In the genomic region with DNA sequence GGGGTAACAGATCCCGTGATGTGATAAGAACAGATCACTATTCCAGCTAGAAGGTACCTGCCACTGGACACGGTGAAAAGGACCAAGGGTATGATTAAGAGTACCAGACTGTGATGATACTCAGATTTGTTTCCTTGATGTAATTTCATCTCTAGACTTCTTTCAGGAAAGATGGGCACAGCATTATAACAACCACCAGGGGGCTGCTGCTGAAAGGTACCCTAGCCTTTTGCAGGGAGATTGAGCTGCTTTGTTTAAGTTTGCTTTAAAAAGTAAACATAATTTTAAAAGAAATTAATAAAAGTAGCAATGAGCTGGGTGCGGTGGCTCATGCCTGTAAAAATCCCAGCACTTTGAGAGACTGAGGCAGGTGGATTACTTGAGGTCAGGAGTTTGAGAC, we compare ENCODE assay signal across 12 cellular contexts.
DNase-seq lines count a peak whose midpoint lies in the region; ATAC-seq and TF ChIP-seq lines count a peak whose summit lies in the region.
"Had no signal": no experiment of that assay in that cellular context is flagged by ENCODE, and none has a peak within 500 bp of the region (broad histone marks: within the 10 kb centered on the region; RNA-seq: fewer than 3 reads in every experiment).

No MANE protein-coding gene starts in this region.

- H3K36me3 ChIP-seq in A673 (ENCODE audit: insufficient read depth, low read length, poor library complexity, severe bottlenecking), result no peaks in the 10 kb centered on the region
- H3K36me3 ChIP-seq: SJSA1, vagina had no signal

- POLR2A ChIA-PET in A673 (lab: Charles Lee; ENCODE audit: low non-redundant PET), result no interaction called here

- H3K4me3 ChIP-seq in A673 (ENCODE audit: low read depth, low read length, poor library complexity, severe bottlenecking), result no peak overlapping the region
- H3K4me3 ChIP-seq in epithelial cell of proximal tubule (ENCODE audit: low read depth, low read length), result no peak overlapping the region
- H3K4me3 ChIP-seq in dorsolateral prefrontal cortex, result no peak overlapping the region
- H3K4me3 ChIP-seq: SJSA1, vagina had no signal

- DNase-seq in A673 (ENCODE audit: low spot score) (peak; percentile 50), GM10266 (ENCODE audit: extremely low spot score) (no peak), NCI-H2171 treated with DMSO at 0.1 percent for 48 hours (lab: John Stamatoyannopoulos, UW) (peak; percentile 2), epithelial cell of proximal tubule (ENCODE audit: low read depth) (no peak), dorsolateral prefrontal cortex (no peak), left cardiac atrium (no peak)
- DNase-seq in stimulated activated naive CD4-positive, alpha-beta T cell treated with Interleukin-2 at 50 U/mL for 16 hours (lab: John Stamatoyannopoulos, UW), result no peak
- DNase-seq: activated T-cell treated with anti-CD3 and anti-CD28 coated beads, Interleukin-2, amount 50 U/mL, for 4 hours; stimulated activated CD4-positive, alpha-beta T cell treated with anti-CD3 and anti-CD28 coated beads, Interleukin-4, amount 100 ng/mL, for 4 hours had no signal

- H3K4me1 ChIP-seq in A673 (ENCODE audit: insufficient read depth, low read length, poor library complexity, severe bottlenecking), result no peaks in the 10 kb centered on the region
- H3K4me1 ChIP-seq: SJSA1, vagina had no signal

- H3K27me3 ChIP-seq in A673 (replicated peaks; ENCODE audit: insufficient read depth, low read depth, low read length, poor library complexity) (no peaks in the 10 kb centered on the region), dorsolateral prefrontal cortex (no peaks in the 10 kb centered on the region)
- H3K27me3 ChIP-seq: SJSA1, vagina had no signal

- no TSS peak for BruUV-seq in A673 (replicated peaks; lab: Mats Ljungman, UMichigan)

- CTCF ChIA-PET in A673 (lab: Charles Lee), result interaction anchor here (1.0 kb wide), 1 partner anchor 279 kb away, joined by 3 read pairs; no protein-coding TSS in a partner anchor

- intact Hi-C loops in A673 (cut with micrococcal nuclease; ENCODE audit: unreplicated experiment), result loop anchor here (5.0 kb wide), 1 partner anchor 370 kb away; no protein-coding TSS in a partner anchor
- intact Hi-C loops in dorsolateral prefrontal cortex (cut with DNase I), result no loop called here
- intact Hi-C loops in left cardiac atrium (cut with DNase I), result no loop called here

- ATAC-seq in HG02571 (IDR thresholded peaks at IDR 0.05; ENCODE audit: unreplicated experiment) (no peak), left cardiac atrium (no peak)
- ATAC-seq: activated T-cell treated with anti-CD3 and anti-CD28 coated beads, Interleukin-2, amount 50 U/mL, for 4 hours had no signal

- H3K27ac ChIP-seq in A673 (ENCODE audit: low read depth, low read length, poor library complexity, severe bottlenecking) (no peak overlapping the region), dorsolateral prefrontal cortex (no peak overlapping the region)
- H3K27ac ChIP-seq: SJSA1, vagina had no signal

- H3K9me3 ChIP-seq in A673 (ENCODE audit: low read depth, low read length, poor library complexity, severe bottlenecking), result no peaks in the 10 kb centered on the region
- H3K9me3 ChIP-seq: vagina had no signal

- TF ChIP-seq CTCF in A673 (conservative IDR thresholded peaks at IDR 0.05; ENCODE audit: low read depth, low read length) (peak; percentile 65), GM10266 (IDR thresholded peaks at IDR 0.05; ENCODE audit: control insufficient read depth, insufficient read depth, low read depth, missing control alignments) (peak; percentile 25), epithelial cell of proximal tubule (conservative IDR thresholded peaks at IDR 0.05; ENCODE audit: low read depth, low read length) (peak; percentile 67), dorsolateral prefrontal cortex (IDR thresholded peaks at IDR 0.05 in 54 of 56, conservative IDR thresholded peaks at IDR 0.05 in 2 of 56; ENCODE audit: low read depth in 1 of 56, partially characterized antibody in 56 of 56) (peak in 6 of 56 donors; percentile 15 to 27 (median 20))

Comparison
In these comparisons a context has a peak if more than half of its experiments do, and no peak if none do; other contexts are left out.
1. DNase-seq: peak in A673 (single experiment) and NCI-H2171 treated with DMSO at 0.1 percent for 48 hours (single experiment); none in GM10266 (single experiment), epithelial cell of proximal tubule (single experiment), dorsolateral prefrontal cortex (0 of 10), stimulated activated naive CD4-positive, alpha-beta T cell treated with Interleukin-2 at 50 U/mL for 16 hours (single experiment) and left cardiac atrium (single experiment).